1 cellular context compared by ENCODE assay signal in genomic region chr17:28317965-28318758, GRCh38.
TF ChIP-seq lines count a peak whose summit lies in the region.

No MANE protein-coding gene starts in this region.

TF ChIP-seq in HCT116, 20 proteins besides CTCF, POLR2A, EP300 and RAD21 (continued from another document):
- TF ChIP-seq, protein P1, sequence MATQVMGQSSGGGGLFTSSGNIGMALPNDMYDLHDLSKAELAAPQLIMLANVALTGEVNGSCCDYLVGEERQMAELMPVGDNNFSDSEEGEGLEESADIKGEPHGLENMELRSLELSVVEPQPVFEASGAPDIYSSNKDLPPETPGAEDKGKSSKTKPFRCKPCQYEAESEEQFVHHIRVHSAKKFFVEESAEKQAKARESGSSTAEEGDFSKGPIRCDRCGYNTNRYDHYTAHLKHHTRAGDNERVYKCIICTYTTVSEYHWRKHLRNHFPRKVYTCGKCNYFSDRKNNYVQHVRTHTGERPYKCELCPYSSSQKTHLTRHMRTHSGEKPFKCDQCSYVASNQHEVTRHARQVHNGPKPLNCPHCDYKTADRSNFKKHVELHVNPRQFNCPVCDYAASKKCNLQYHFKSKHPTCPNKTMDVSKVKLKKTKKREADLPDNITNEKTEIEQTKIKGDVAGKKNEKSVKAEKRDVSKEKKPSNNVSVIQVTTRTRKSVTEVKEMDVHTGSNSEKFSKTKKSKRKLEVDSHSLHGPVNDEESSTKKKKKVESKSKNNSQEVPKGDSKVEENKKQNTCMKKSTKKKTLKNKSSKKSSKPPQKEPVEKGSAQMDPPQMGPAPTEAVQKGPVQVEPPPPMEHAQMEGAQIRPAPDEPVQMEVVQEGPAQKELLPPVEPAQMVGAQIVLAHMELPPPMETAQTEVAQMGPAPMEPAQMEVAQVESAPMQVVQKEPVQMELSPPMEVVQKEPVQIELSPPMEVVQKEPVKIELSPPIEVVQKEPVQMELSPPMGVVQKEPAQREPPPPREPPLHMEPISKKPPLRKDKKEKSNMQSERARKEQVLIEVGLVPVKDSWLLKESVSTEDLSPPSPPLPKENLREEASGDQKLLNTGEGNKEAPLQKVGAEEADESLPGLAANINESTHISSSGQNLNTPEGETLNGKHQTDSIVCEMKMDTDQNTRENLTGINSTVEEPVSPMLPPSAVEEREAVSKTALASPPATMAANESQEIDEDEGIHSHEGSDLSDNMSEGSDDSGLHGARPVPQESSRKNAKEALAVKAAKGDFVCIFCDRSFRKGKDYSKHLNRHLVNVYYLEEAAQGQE (IDR thresholded peaks at IDR 0.05; ENCODE audit: low read depth), result no peak
- TF ChIP-seq JUND (IDR thresholded peaks at IDR 0.05), result no peak
- TF ChIP-seq EZH2phosphoT487 (IDR thresholded peaks at IDR 0.05; ENCODE audit: borderline replicate concordance), result no peak
- TF ChIP-seq, protein P2, sequence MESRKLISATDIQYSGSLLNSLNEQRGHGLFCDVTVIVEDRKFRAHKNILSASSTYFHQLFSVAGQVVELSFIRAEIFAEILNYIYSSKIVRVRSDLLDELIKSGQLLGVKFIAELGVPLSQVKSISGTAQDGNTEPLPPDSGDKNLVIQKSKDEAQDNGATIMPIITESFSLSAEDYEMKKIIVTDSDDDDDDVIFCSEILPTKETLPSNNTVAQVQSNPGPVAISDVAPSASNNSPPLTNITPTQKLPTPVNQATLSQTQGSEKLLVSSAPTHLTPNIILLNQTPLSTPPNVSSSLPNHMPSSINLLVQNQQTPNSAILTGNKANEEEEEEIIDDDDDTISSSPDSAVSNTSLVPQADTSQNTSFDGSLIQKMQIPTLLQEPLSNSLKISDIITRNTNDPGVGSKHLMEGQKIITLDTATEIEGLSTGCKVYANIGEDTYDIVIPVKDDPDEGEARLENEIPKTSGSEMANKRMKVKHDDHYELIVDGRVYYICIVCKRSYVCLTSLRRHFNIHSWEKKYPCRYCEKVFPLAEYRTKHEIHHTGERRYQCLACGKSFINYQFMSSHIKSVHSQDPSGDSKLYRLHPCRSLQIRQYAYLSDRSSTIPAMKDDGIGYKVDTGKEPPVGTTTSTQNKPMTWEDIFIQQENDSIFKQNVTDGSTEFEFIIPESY (IDR thresholded peaks at IDR 0.05; ENCODE audit: extremely low read depth, insufficient replicate concordance, low read length), result no peak
